ENCODE assay signal across 8 cellular contexts in the genomic region with DNA sequence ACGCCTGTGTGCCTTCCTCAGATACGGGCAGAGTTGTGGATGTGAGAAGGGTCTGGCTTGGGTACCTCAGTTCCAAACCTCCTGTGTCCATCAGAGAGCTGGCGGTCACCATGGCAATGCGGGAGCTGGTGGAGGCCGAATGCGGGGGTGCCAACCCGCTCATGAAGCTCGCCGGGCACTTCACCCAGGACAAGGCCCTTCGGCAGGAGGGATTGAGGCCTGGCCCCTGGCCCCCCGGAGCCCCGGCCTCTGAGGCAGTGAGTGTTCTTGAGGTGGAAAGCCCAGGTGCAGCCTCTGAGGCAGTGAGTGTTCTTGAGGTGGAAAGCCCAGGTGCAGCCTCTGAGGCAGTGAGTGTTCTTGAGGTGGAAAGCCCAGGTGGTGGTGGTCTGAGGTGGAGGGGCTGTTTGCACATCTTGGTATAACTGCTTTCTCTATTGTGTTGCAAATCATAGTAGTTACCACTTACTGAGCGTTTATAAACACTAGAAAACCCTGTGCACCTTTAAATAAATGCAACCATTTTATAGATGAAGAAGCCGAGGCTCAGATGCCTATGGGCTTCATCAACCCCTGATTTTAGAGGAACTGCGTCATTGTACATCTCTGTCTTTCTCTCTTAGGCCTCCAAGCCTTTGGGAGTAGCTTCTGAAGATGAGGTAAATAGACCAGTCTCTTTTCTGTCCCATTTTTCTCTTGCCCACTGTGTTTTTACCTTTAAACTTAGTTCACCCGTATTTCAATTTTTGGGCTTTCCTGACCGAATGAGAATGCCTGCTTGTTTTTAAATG. TPM values are rescaled to one million over a fixed set of nuclear protein-coding genes. Genes with fewer than 3 reads are reported as not detected.
A peak's percentile ranks its signal among the peaks of the same experiment; 100 is the strongest.
DNase-seq lines count a peak whose midpoint lies in the region; ATAC-seq and TF ChIP-seq lines count a peak whose summit lies in the region.

No MANE protein-coding gene starts in this region.

- no peaks in the 10 kb centered on the region for H3K9me3 Mint-ChIP-seq in stimulated activated memory B cell treated with anti-CD40 and anti-IgM and Interleukin-4, amounts not matched to agents 10 μg/mL and 1 μg/mL and 100 μg/mL, for 72 hours

- CTCF ChIA-PET in Panc1 (lab: Charles Lee), result no interaction called here

- H3K36me3 ChIP-seq in Panc1 (ENCODE audit: control insufficient read depth, insufficient read depth, low read length), result no peaks in the 10 kb centered on the region; the same call in 1 of the 2 replicates

- H3K27ac ChIP-seq in Panc1 (ENCODE audit: low read length) (peak overlapping the region; percentile 69), layer of hippocampus (ENCODE audit: low read depth, low read length) (peak overlapping the region; percentile 89)

- BruUV-seq in Panc1 (replicated peaks; lab: Mats Ljungman, UMichigan), result no TSS peak

- intact Hi-C loops in Panc1 (cut with micrococcal nuclease; ENCODE audit: unreplicated experiment), result no loop called here

- H3K27me3 ChIP-seq in Panc1 (ENCODE audit: control insufficient read depth, insufficient read depth, low read length) (no peaks in the 10 kb centered on the region), layer of hippocampus (ENCODE audit: control insufficient read depth, insufficient read depth, low read length) (no peaks in the 10 kb centered on the region)

- peaks cover 58% of the 10 kb centered on the region for H3K4me1 Mint-ChIP-seq in stimulated activated memory B cell treated with anti-CD40 and anti-IgM and Interleukin-4, amounts not matched to agents 10 μg/mL and 1 μg/mL and 100 μg/mL, for 72 hours

- POLR2A ChIA-PET in Panc1 (lab: Charles Lee), result no interaction called here

- H3K27me3 Mint-ChIP-seq in stimulated activated memory B cell treated with anti-CD40 and anti-IgM and Interleukin-4, amounts not matched to agents 10 μg/mL and 1 μg/mL and 100 μg/mL, for 72 hours, result no peaks in the 10 kb centered on the region

- peak overlapping the region; percentile 99 for H3K4me3 Mint-ChIP-seq in stimulated activated memory B cell treated with anti-CD40 and anti-IgM and Interleukin-4, amounts not matched to agents 10 μg/mL and 1 μg/mL and 100 μg/mL, for 72 hours

- peaks cover 28% of the 10 kb centered on the region for H3K36me3 Mint-ChIP-seq in stimulated activated memory B cell treated with anti-CD40 and anti-IgM and Interleukin-4, amounts not matched to agents 10 μg/mL and 1 μg/mL and 100 μg/mL, for 72 hours

- TF ChIP-seq CTCF in Panc1 (IDR thresholded peaks at IDR 0.05), result no peak
- no peak for TF ChIP-seq CTCF in cardiac fibroblast (IDR thresholded peaks at IDR 0.05; ENCODE audit: low read depth, low read length)

- H3K27ac Mint-ChIP-seq in stimulated activated memory B cell treated with anti-CD40 and anti-IgM and Interleukin-4, amounts not matched to agents 10 μg/mL and 1 μg/mL and 100 μg/mL, for 72 hours, result peak overlapping the region; percentile 94

- in situ Hi-C loops in Panc1 (cut with HindIII; ENCODE audit: low pct_unique_long_range_greater_than_20kb, low sequenced_read_pairs), result no loop called here

- H3K4me3 ChIP-seq in Panc1 (ENCODE audit: low read depth in 2 of 2, low read length in 2 of 2) (peak overlapping the region; percentile 74 to 95), cardiac fibroblast (replicated peaks in 1 of 2; ENCODE audit: low read depth in 2 of 2, low read length in 2 of 2) (peak overlapping the region; percentile 91 to 97)

- DNase-seq in AG08395 (ENCODE audit: low spot score) (peak; percentile 33), Panc1 (ENCODE audit: low read depth, low spot score) (no peak), cardiac fibroblast (ENCODE audit: low read depth in 2 of 2) (peak; percentile 11 to 35), NCI-H510A (lab: John Stamatoyannopoulos, UW) (no peak), mesenteric fat pad (ENCODE audit: low spot score) (no peak)

- H3K9me3 ChIP-seq in Panc1 (ENCODE audit: control insufficient read depth, insufficient read depth, low read depth, low read length), result no peaks in the 10 kb centered on the region

- peaks cover 2% of the 10 kb centered on the region; the same call in 1 of the 2 replicates for H3K4me1 ChIP-seq in Panc1 (ENCODE audit: control insufficient read depth, insufficient read depth, low read length)

- ATAC-seq in GM21576 (IDR thresholded peaks at IDR 0.05; ENCODE audit: unreplicated experiment), result peak; percentile 10
- no peak for ATAC-seq in Panc1
- no peak for ATAC-seq in stimulated activated memory B cell treated with anti-CD40 and anti-IgM and Interleukin-4, amounts not matched to agents 10 μg/mL and 1 μg/mL and 100 μg/mL, for 72 hours

RNA-seq across cellular contexts. Expression of a gene that starts 1.0 kb away (rescaled TPM):
- total RNA-seq in Panc1 (2021; ENCODE audit: unreplicated experiment) (26.9 TPM), mesenteric fat pad (56.5 TPM)
- polyA plus RNA-seq in Panc1 (2012; ENCODE audit: insufficient read length), result 24.8 TPM

Comparison
In these comparisons a context has a peak if more than half of its experiments do, and no peak if none do; other contexts are left out.
1. DNase-seq: peak in AG08395 (single experiment) and cardiac fibroblast (2 of 2); none in Panc1 (single experiment), NCI-H510A (single experiment) and mesenteric fat pad (single experiment).